ENCODE assay signal across 27 cellular contexts in the genomic region with DNA sequence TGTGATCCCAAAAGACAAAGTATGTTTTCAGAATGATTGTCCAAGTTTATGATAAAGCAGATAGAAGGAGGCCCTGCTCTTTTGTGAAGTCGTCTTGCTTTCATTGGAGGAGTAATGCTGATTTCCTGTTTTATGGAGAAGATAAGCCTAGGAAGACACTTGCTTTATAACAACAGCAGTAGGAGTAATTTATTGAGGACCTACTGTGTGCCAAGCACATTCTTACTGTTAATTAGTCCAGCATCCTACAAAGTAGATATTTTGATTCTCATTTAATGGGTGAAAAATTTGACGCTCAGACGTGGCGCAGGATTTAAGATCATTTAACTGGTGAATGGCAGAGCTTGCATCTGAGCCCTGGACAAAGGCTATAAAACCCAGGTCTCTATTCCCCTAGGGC.
"Had no signal": no experiment of that assay in that cellular context is flagged by ENCODE, and none has a peak within 500 bp of the region (broad histone marks: within the 10 kb centered on the region; RNA-seq: fewer than 3 reads in every experiment).

No MANE protein-coding gene starts in this region.

- H2AFZ ChIP-seq: neural progenitor cell had no signal

- H3K27me3 ChIP-seq: esophagus squamous epithelium, heart right ventricle, left lung, neural progenitor cell, suprapubic skin, transverse colon had no signal

- H3K27me3 Mint-ChIP-seq: naive thymus-derived CD4-positive, alpha-beta T cell had no signal

- H3K4me1 Mint-ChIP-seq: nephron had no signal

- H3K27ac Mint-ChIP-seq: naive thymus-derived CD4-positive, alpha-beta T cell; nephron; neural progenitor cell; progenitor cell of endocrine pancreas had no signal

- H3K27ac ChIP-seq: coronary artery, esophagus squamous epithelium, heart right ventricle, left lung, neural progenitor cell, parathyroid adenoma, suprapubic skin, transverse colon had no signal

- H3K9me3 ChIP-seq: esophagus squamous epithelium, heart right ventricle, left lung, suprapubic skin, transverse colon had no signal

- H3K4me3 Mint-ChIP-seq: naive thymus-derived CD4-positive, alpha-beta T cell; nephron; neural progenitor cell; stimulated activated naive CD8-positive, alpha-beta T cell treated with anti-CD3 and anti-CD28 coated beads, Interleukin-15, amount 100 ng/mL, for 72 hours had no signal

- FAIRE-seq: endothelial cell of umbilical vein, islet of Langerhans had no signal

- H3K4me2 ChIP-seq: neural progenitor cell, smooth muscle cell had no signal

- ATAC-seq: heart right ventricle; left cardiac atrium; left lung; naive thymus-derived CD4-positive, alpha-beta T cell; stimulated activated naive CD8-positive, alpha-beta T cell treated with anti-CD3 and anti-CD28 coated beads, Interleukin-15, amount 100 ng/mL, for 72 hours had no signal

- H3K9ac ChIP-seq: neural progenitor cell, parathyroid adenoma had no signal

- DNase-seq: dermis blood vessel endothelial cell; effector memory CD4-positive, alpha-beta T cell; esophagus squamous epithelium; foreskin melanocyte; glutamatergic neuron; heart right ventricle; hippocampal formation; left cardiac atrium; left lung; mesendoderm; midbrain; naive thymus-derived CD4-positive, alpha-beta T cell; stimulated activated CD4-positive, alpha-beta T cell treated with anti-CD3 and anti-CD28 coated beads, Interleukin-12 subunit alpha, Interleukin-12 subunit beta, amount 100 ng/mL, for 4 hours; stimulated activated CD4-positive, alpha-beta T cell treated with anti-CD3 and anti-CD28 coated beads, Interleukin-1b, Interleukin-23, amount 100 ng/mL, for 48 hours; stimulated activated CD4-positive, alpha-beta T cell treated with anti-CD3 and anti-CD28 coated beads, Interleukin-4, amount 100 ng/mL, for 24 hours; stimulated activated naive CD4-positive, alpha-beta T cell; stimulated activated naive CD8-positive, alpha-beta T cell treated with anti-CD3 and anti-CD28 coated beads, Interleukin-15, amount 100 ng/mL, for 72 hours; transverse colon had no signal

- H3K36me3 ChIP-seq: esophagus squamous epithelium, heart right ventricle, left lung, neural progenitor cell, suprapubic skin, transverse colon had no signal

- H3K4me1 ChIP-seq: esophagus squamous epithelium, left lung, transverse colon had no signal

- H3K4me3 ChIP-seq: coronary artery, esophagus squamous epithelium, heart right ventricle, left lung, neural progenitor cell, smooth muscle cell, suprapubic skin, transverse colon had no signal

- H3K36me3 Mint-ChIP-seq: neural progenitor cell had no signal

- H3K9me3 Mint-ChIP-seq: naive thymus-derived CD4-positive, alpha-beta T cell; nephron; neural progenitor cell; stimulated activated naive CD8-positive, alpha-beta T cell treated with anti-CD3 and anti-CD28 coated beads, Interleukin-15, amount 100 ng/mL, for 72 hours had no signal
